22 cellular contexts compared by ENCODE assay signal in the genomic region with DNA sequence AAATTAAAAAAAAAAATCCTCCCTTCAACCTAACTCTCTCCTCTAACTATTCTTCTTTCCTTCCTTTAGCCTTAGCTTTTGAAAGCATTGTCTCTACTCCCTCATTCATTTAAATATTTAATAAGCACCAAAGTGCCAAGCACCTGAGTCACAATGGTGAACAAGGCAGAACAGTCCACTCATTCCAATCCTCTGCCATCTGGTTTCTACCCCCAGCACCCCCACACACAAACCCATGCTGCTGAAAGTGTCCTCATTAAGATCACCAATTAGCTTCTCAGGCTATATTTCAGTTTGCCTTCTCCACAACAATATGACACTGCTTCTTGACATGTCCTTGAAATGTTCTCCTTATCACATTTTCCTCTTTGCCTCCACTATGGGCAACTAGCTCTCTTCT.
DNase-seq lines count a peak whose midpoint lies in the region; ATAC-seq and TF ChIP-seq lines count a peak whose summit lies in the region.
"Had no signal": no experiment of that assay in that cellular context is flagged by ENCODE, and none has a peak within 500 bp of the region (broad histone marks: within the 10 kb centered on the region; RNA-seq: fewer than 3 reads in every experiment).

No MANE protein-coding gene starts in this region.

- no peak for DNase-seq in cardiac muscle cell (ENCODE audit: low read depth in 1 of 2, low spot score in 1 of 2)
- DNase-seq in heart left ventricle: no peak
- no peak for DNase-seq in IMR-90
- DNase-seq in foreskin fibroblast: peak; percentile 7 to 37
- no peak for DNase-seq in transverse colon
- DNase-seq in DMS79 treated with DMSO at 0.1 percent for 48 hours (lab: John Stamatoyannopoulos, UW): no peak
- no peak for DNase-seq in T-helper 2 cell treated with Interferon-gamma antibody and Interleukin-4, amounts not matched to agents 5 μg/mL and 100 μg/mL, for 36 hours (ENCODE audit: low spot score)
- DNase-seq: activated CD4-positive, alpha-beta T cell treated with anti-CD3 and anti-CD28 coated beads, Interleukin-2, amount 50 U/mL, for 48 hours; activated naive CD4-positive, alpha-beta T cell treated with anti-CD3 and anti-CD28 coated beads for 36 hours; effector CD8-positive, alpha-beta T cell; kidney glomerular epithelial cell; NCI-H1105 treated with DMSO at 0.1 percent for 48 hours; NCI-H2029 treated with DMSO at 0.1 percent for 48 hours; NCI-H226; NCI-H774; stimulated activated CD4-positive, alpha-beta T cell treated with anti-CD3 and anti-CD28 coated beads, Interleukin-2, amount 100 ng/mL, for 24 hours; SW 1271; T1000 had no signal

- H2BK5ac ChIP-seq in IMR-90 (ENCODE audit: low read depth, low read length, poor library complexity, severe bottlenecking): no peak overlapping the region

- no TSS peak for BruUV-seq in IMR-90 (replicated peaks; lab: Mats Ljungman, UMichigan)

- H3K9me3 Mint-ChIP-seq in T-helper 2 cell treated with Interferon-gamma antibody and Interleukin-4, amounts not matched to agents 5 μg/mL and 100 μg/mL, for 36 hours: no peaks in the 10 kb centered on the region
- H3K9me3 Mint-ChIP-seq: activated naive CD4-positive, alpha-beta T cell treated with anti-CD3 and anti-CD28 coated beads for 36 hours had no signal

- H4K20me1 ChIP-seq in IMR-90 (ENCODE audit: insufficient read depth, low read length): no peaks in the 10 kb centered on the region

- H3K9ac ChIP-seq in IMR-90 (ENCODE audit: low read depth, low read length): no peak overlapping the region

- H3K27ac Mint-ChIP-seq in T-helper 2 cell treated with Interferon-gamma antibody and Interleukin-4, amounts not matched to agents 5 μg/mL and 100 μg/mL, for 36 hours: no peak overlapping the region
- H3K27ac Mint-ChIP-seq: activated naive CD4-positive, alpha-beta T cell treated with anti-CD3 and anti-CD28 coated beads for 36 hours; natural killer cell treated with Interleukin-12 subunit alpha and Interleukin-12 subunit beta and Interleukin-15 and Interleukin-18, amount 100 ng/mL, for 72 hours had no signal

- no peak overlapping the region for H2AK9ac ChIP-seq in IMR-90 (replicated peaks; ENCODE audit: low read depth, low read length, poor library complexity)

- TF ChIP-seq POLR2A in heart left ventricle (IDR thresholded peaks at IDR 0.05) (no peak), IMR-90 (IDR thresholded peaks at IDR 0.05; ENCODE audit: low read depth, low read length) (no peak), transverse colon (IDR thresholded peaks at IDR 0.05) (no peak)

- TF ChIP-seq EP300 in transverse colon (IDR thresholded peaks at IDR 0.05; ENCODE audit: low read depth): no peak

- TF ChIP-seq CTCF in cardiac muscle cell (IDR thresholded peaks at IDR 0.05; ENCODE audit: low read depth, low read length) (no peak), heart left ventricle (IDR thresholded peaks at IDR 0.05) (no peak), IMR-90 (conservative IDR thresholded peaks at IDR 0.05; ENCODE audit: low read depth, low read length) (no peak), foreskin fibroblast (IDR thresholded peaks at IDR 0.05; ENCODE audit: low read depth, low read length) (no peak), transverse colon (IDR thresholded peaks at IDR 0.05) (no peak)

- H4K91ac ChIP-seq in IMR-90 (ENCODE audit: insufficient read depth, low read depth, low read length): no peak overlapping the region

- H3K27me3 ChIP-seq in cardiac muscle cell (no peaks in the 10 kb centered on the region), heart left ventricle (no peaks in the 10 kb centered on the region), IMR-90 (ENCODE audit: control insufficient read depth, insufficient read depth, low read length) (no peaks in the 10 kb centered on the region), transverse colon (no peaks in the 10 kb centered on the region)

- H3K36me3 Mint-ChIP-seq in T-helper 2 cell treated with Interferon-gamma antibody and Interleukin-4, amounts not matched to agents 5 μg/mL and 100 μg/mL, for 36 hours (ENCODE audit: low read depth): peaks cover 2% of the 10 kb centered on the region
- H3K36me3 Mint-ChIP-seq: natural killer cell treated with Interleukin-12 subunit alpha and Interleukin-12 subunit beta and Interleukin-15 and Interleukin-18, amount 100 ng/mL, for 72 hours had no signal

- dilution Hi-C loops in IMR-90 (cut with HindIII; ENCODE audit: low sequenced_read_pairs, unreplicated experiment): no loop called here

- TF ChIP-seq RAD21 in IMR-90 (IDR thresholded peaks at IDR 0.05; ENCODE audit: low read length): no peak

- H3K79me1 ChIP-seq in IMR-90 (ENCODE audit: low read depth in 1 of 2, low read length in 2 of 2): peaks cover 0 to 9% of the 10 kb centered on the region in 2 experiments; a peak in 3 of 4 replicates

- H3K36me3 ChIP-seq in cardiac muscle cell (no peaks in the 10 kb centered on the region), heart left ventricle (no peaks in the 10 kb centered on the region), IMR-90 (ENCODE audit: control insufficient read depth, insufficient read depth, low read length) (no peaks in the 10 kb centered on the region), transverse colon (no peaks in the 10 kb centered on the region)

- CTCF ChIA-PET in IMR-90 (lab: Yijun Ruan, JAX): interaction anchor here (0.6 to 0.7 kb wide), 2 partner anchors 144 to 651 kb away, joined by 3 read pairs; no protein-coding TSS in a partner anchor

- no peak overlapping the region for H3K23ac ChIP-seq in IMR-90 (ENCODE audit: low read depth, low read length)

- no peak overlapping the region for H3K4ac ChIP-seq in IMR-90 (ENCODE audit: low read depth, low read length)

- H3K4me1 Mint-ChIP-seq in T-helper 2 cell treated with Interferon-gamma antibody and Interleukin-4, amounts not matched to agents 5 μg/mL and 100 μg/mL, for 36 hours (ENCODE audit: low read depth): peaks cover 15% of the 10 kb centered on the region

- H3K27ac ChIP-seq in cardiac muscle cell (peak overlapping the region; percentile 21), heart left ventricle (no peak overlapping the region), IMR-90 (ENCODE audit: insufficient read depth, low read length) (no peak overlapping the region), transverse colon (no peak overlapping the region)

- no peak overlapping the region for H2BK120ac ChIP-seq in IMR-90 (ENCODE audit: low read depth, low read length)

- POLR2A ChIA-PET in IMR-90 (lab: Charles Lee; ENCODE audit: unreplicated experiment): no interaction called here

- peaks cover 6% of the 10 kb centered on the region for H3K9me1 ChIP-seq in IMR-90 (ENCODE audit: insufficient read depth, low read length)

- H3K4me3 Mint-ChIP-seq in T-helper 2 cell treated with Interferon-gamma antibody and Interleukin-4, amounts not matched to agents 5 μg/mL and 100 μg/mL, for 36 hours: no peak overlapping the region
- H3K4me3 Mint-ChIP-seq: activated naive CD4-positive, alpha-beta T cell treated with anti-CD3 and anti-CD28 coated beads for 36 hours; natural killer cell treated with Interleukin-12 subunit alpha and Interleukin-12 subunit beta and Interleukin-15 and Interleukin-18, amount 100 ng/mL, for 72 hours had no signal

- H3K4me1 ChIP-seq in cardiac muscle cell (ENCODE audit: low read depth) (peaks cover 12% of the 10 kb centered on the region), heart left ventricle (peaks cover 0 to 16% (median 0%) of the 10 kb centered on the region in 12 donors), IMR-90 (ENCODE audit: control insufficient read depth, insufficient read depth, low read length) (0 out of 2 replicates have a peak, but pooled peaks cover 3% of the 10 kb centered on the region), transverse colon (no peaks in the 10 kb centered on the region)

- H3K18ac ChIP-seq in IMR-90 (ENCODE audit: low read depth, low read length): no peak overlapping the region

- H2BK20ac ChIP-seq in IMR-90 (ENCODE audit: low read depth, low read length): no peak overlapping the region

- no peak overlapping the region for H2BK15ac ChIP-seq in IMR-90 (ENCODE audit: low read depth, low read length)

- H3K14ac ChIP-seq in IMR-90 (replicated peaks; ENCODE audit: low read depth, low read length): no peak overlapping the region; the same call in 1 of the 2 replicates

- H3K56ac ChIP-seq in IMR-90 (ENCODE audit: extremely low read depth, insufficient read depth, low read length): no peak overlapping the region

- ATAC-seq in heart left ventricle (no peak), IMR-90 (ENCODE audit: low read depth) (no peak)
- ATAC-seq: K562; natural killer cell treated with Interleukin-12 subunit alpha and Interleukin-12 subunit beta and Interleukin-15 and Interleukin-18, amount 100 ng/mL, for 72 hours had no signal

- in situ Hi-C loops in IMR-90 (cut with MboI; ENCODE audit: low sequenced_read_pairs) (no loop called here), transverse colon (cut with MboI; ENCODE audit: low pct_ligation_motif_present in 1 of 4, low pct_unique_long_range_greater_than_20kb in 1 of 4, low sequenced_read_pairs in 3 of 4) (no loop called here)

- H2AK5ac ChIP-seq in IMR-90 (ENCODE audit: low read depth, low read length): peak overlapping the region; percentile 15; the same call in 1 of the 2 replicates

- H2AFZ ChIP-seq in IMR-90 (replicated peaks; ENCODE audit: low read length, poor library complexity): no peak overlapping the region

- no peak overlapping the region for H3K4me3 ChIP-seq in cardiac muscle cell
- no peak overlapping the region for H3K4me3 ChIP-seq in heart left ventricle
- no peak overlapping the region for H3K4me3 ChIP-seq in IMR-90 (ENCODE audit: insufficient read depth, low read depth, low read length)
- H3K4me3 ChIP-seq in foreskin fibroblast (ENCODE audit: low read depth in 1 of 2, low read length in 2 of 2): no peak overlapping the region
- no peak overlapping the region for H3K4me3 ChIP-seq in transverse colon
- H3K4me3 ChIP-seq: K562, lung, smooth muscle cell had no signal

- no peak overlapping the region for H3K4me2 ChIP-seq in IMR-90 (ENCODE audit: low read depth, low read length)
- H3K4me2 ChIP-seq: smooth muscle cell had no signal

- no peaks in the 10 kb centered on the region for H3K27me3 Mint-ChIP-seq in T-helper 2 cell treated with Interferon-gamma antibody and Interleukin-4, amounts not matched to agents 5 μg/mL and 100 μg/mL, for 36 hours (ENCODE audit: low read depth)
- H3K27me3 Mint-ChIP-seq: natural killer cell treated with Interleukin-12 subunit alpha and Interleukin-12 subunit beta and Interleukin-15 and Interleukin-18, amount 100 ng/mL, for 72 hours had no signal

- H3K9me3 ChIP-seq in cardiac muscle cell (ENCODE audit: low read depth): no peaks in the 10 kb centered on the region
- H3K9me3 ChIP-seq in heart left ventricle: no peaks in the 10 kb centered on the region
- no peaks in the 10 kb centered on the region for H3K9me3 ChIP-seq in IMR-90 (ENCODE audit: control insufficient read depth, insufficient read depth, low read length)
- H3K9me3 ChIP-seq in transverse colon: no peaks in the 10 kb centered on the region

- no peak overlapping the region for H4K5ac ChIP-seq in IMR-90 (ENCODE audit: low read depth, low read length)

- no peak overlapping the region for H4K8ac ChIP-seq in IMR-90 (ENCODE audit: low read depth in 2 of 2, low read length in 2 of 2)

- intact Hi-C loops in heart left ventricle (cut with DNase I) (no loop called here), IMR-90 (cut with micrococcal nuclease) (loop anchor here (5.0 kb wide), 1 partner anchor 34 kb away; no protein-coding TSS in a partner anchor), transverse colon (cut with DNase I; ENCODE audit: low total_unique reads) (no loop called here)

TF ChIP-seq in IMR-90, 13 proteins besides CTCF, POLR2A, EP300 and RAD21 (continues in another document):
- no peak for TF ChIP-seq FOS (IDR thresholded peaks at IDR 0.05; ENCODE audit: low read depth, low read length)

Comparison
In these comparisons a context has a peak if more than half of its experiments do, and no peak if none do; other contexts are left out.
1. DNase-seq: peak in foreskin fibroblast (2 of 2); none in cardiac muscle cell (0 of 2), heart left ventricle (0 of 5), IMR-90 (single experiment), transverse colon (single experiment), DMS79 treated with DMSO at 0.1 percent for 48 hours (single experiment) and T-helper 2 cell treated with Interferon-gamma antibody and Interleukin-4, amounts not matched to agents 5 μg/mL and 100 μg/mL, for 36 hours (single experiment).